8 cellular contexts compared by ENCODE assay signal in the genomic region with DNA sequence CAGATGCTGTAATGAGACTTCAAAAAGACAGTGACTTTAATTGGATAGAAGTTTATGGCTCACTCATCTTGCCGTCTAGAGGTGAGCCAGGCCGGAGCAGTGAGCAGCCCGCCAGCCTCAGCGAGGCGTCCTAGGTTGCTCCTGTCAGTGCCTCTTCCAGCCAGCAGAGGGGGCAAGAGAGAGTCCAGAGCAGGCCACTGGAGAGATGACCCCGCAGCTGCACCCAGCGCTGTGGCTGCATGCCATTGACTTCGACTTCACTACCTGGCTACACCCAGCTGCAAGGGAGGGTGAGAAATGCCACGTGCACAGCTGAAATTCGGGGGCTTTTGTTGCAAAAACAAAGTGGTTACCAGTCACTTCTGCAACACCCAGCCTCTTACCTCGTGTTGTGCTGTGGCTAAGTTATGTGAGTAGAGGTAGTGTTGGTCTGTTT. TPM values are rescaled to one million over a fixed set of nuclear protein-coding genes. Genes with fewer than 3 reads are reported as not detected.
DNase-seq lines count a peak whose midpoint lies in the region; ATAC-seq lines count a peak whose summit lies in the region.

No MANE protein-coding gene starts in this region.

- H2BK12ac ChIP-seq in mesenchymal stem cell (ENCODE audit: low read length in 2 of 2): no peak overlapping the region

- peak; percentile 74 to 81 (median 75) for DNase-seq in CD4-positive, alpha-beta memory T cell
- DNase-seq in GM19240 (ENCODE audit: insufficient read length, low spot score) (peak; percentile 81), NCI-H526 (lab: John Stamatoyannopoulos, UW) (peak; percentile 50 to 92), mesenchymal stem cell (peak; percentile 75)
- peak; percentile 81 to 85 for DNase-seq in activated CD4-positive, alpha-beta T cell treated with anti-CD3 and anti-CD28 coated beads, Interleukin-2, amount 50 U/mL, for 48 hours
- DNase-seq in effector CD8-positive, alpha-beta T cell (lab: John Stamatoyannopoulos, UW): peak; percentile 56
- DNase-seq in stimulated activated CD8-positive, alpha-beta memory T cell treated with anti-CD3 and anti-CD28 coated beads, Interleukin-15, amount 100 ng/mL, for 4 hours (ENCODE audit: low read depth in 2 of 2): peak; percentile 40 to 48

- no peak overlapping the region for H3K14ac ChIP-seq in mesenchymal stem cell (ENCODE audit: low read length in 2 of 2)

- no peaks in the 10 kb centered on the region for H3K27me3 Mint-ChIP-seq in CD4-positive, alpha-beta memory T cell

- no peak overlapping the region for H3K4me2 ChIP-seq in mesenchymal stem cell (ENCODE audit: low read length, poor library complexity, severe bottlenecking)

- WGBS in mesenchymal stem cell: 4% methylated on average over 10 of the region's 11 CpGs

- H3K79me1 ChIP-seq in mesenchymal stem cell (replicated peaks; ENCODE audit: low read length, poor library complexity, severe bottlenecking): peaks cover 2% of the 10 kb centered on the region

- H3K9me3 ChIP-seq in CD4-positive, alpha-beta memory T cell (ENCODE audit: control insufficient read depth in 1 of 2, low read length in 2 of 2): no peaks in the 10 kb centered on the region
- no peaks in the 10 kb centered on the region for H3K9me3 ChIP-seq in mesenchymal stem cell (ENCODE audit: control insufficient read depth, low read length)

- no peak overlapping the region for H3K27ac ChIP-seq in CD4-positive, alpha-beta memory T cell (ENCODE audit: low read depth, low read length)
- H3K27ac ChIP-seq in mesenchymal stem cell (ENCODE audit: low read length, poor library complexity, severe bottlenecking): no peak overlapping the region

- H3K4me3 ChIP-seq in CD4-positive, alpha-beta memory T cell (ENCODE audit: low read length in 2 of 2): no peak overlapping the region
- H3K4me3 ChIP-seq in mesenchymal stem cell (ENCODE audit: insufficient read depth in 1 of 2, low read depth in 1 of 2, low read length in 2 of 2): no peak overlapping the region

- peak overlapping the region in 1 of 8 donors; percentile 38 for H3K4me3 Mint-ChIP-seq in CD4-positive, alpha-beta memory T cell

- H3K27ac Mint-ChIP-seq in CD4-positive, alpha-beta memory T cell: peak overlapping the region in 6 of 7 donors; percentile 44 to 92 (median 88)

- no peak overlapping the region for H3K23ac ChIP-seq in mesenchymal stem cell (ENCODE audit: low read length in 2 of 2)

- peaks cover 10% of the 10 kb centered on the region for H3K4me1 ChIP-seq in CD4-positive, alpha-beta memory T cell (ENCODE audit: insufficient read depth, low read length)
- peaks cover 16% of the 10 kb centered on the region for H3K4me1 ChIP-seq in mesenchymal stem cell (ENCODE audit: control insufficient read depth, insufficient read depth, low read depth, low read length)

- POLR2A ChIA-PET in CD4-positive, alpha-beta memory T cell (lab: Charles Lee; ENCODE audit: partially characterized antibody): interaction anchor here (0.9 to 1.3 kb wide), 5 partner anchors 41 to 82 kb away, joined by 3 to 18 read pairs (median 5); a partner anchor contains a TSS

- no peak overlapping the region for H2BK120ac ChIP-seq in mesenchymal stem cell (ENCODE audit: low read depth, low read length)

- no peak overlapping the region for H2BK5ac ChIP-seq in mesenchymal stem cell (ENCODE audit: low read depth, low read length, poor library complexity, severe bottlenecking)

- peaks cover 6 to 16% (median 10%) of the 10 kb centered on the region in 4 donors for H3K4me1 Mint-ChIP-seq in CD4-positive, alpha-beta memory T cell

- H2AK5ac ChIP-seq in mesenchymal stem cell (ENCODE audit: low read length, severe bottlenecking): no peak overlapping the region

- H3K4ac ChIP-seq in mesenchymal stem cell (ENCODE audit: low read depth in 1 of 2, low read length in 2 of 2): no peak overlapping the region

- no peak overlapping the region for H3K18ac ChIP-seq in mesenchymal stem cell (ENCODE audit: low read depth in 1 of 2, low read length in 2 of 2)

- no peak overlapping the region for H2AFZ ChIP-seq in mesenchymal stem cell (ENCODE audit: low read depth, low read length)

- intact Hi-C loops in CD4-positive, alpha-beta memory T cell (cut with micrococcal nuclease): loop anchor here (1.0 to 5.0 kb wide), 5 partner anchors 40 to 389 kb away; no protein-coding TSS in a partner anchor

- no peak overlapping the region for H4K91ac ChIP-seq in mesenchymal stem cell (ENCODE audit: low read length)

- H2BK15ac ChIP-seq in mesenchymal stem cell (ENCODE audit: low read depth, poor library complexity, severe bottlenecking): no peak overlapping the region

- peaks cover 0 to 3% (median 0%) of the 10 kb centered on the region in 8 donors for H3K9me3 Mint-ChIP-seq in CD4-positive, alpha-beta memory T cell

- peak; percentile 98 for ATAC-seq in HG03342 (IDR thresholded peaks at IDR 0.05; ENCODE audit: unreplicated experiment)

- H3K9ac ChIP-seq in mesenchymal stem cell (ENCODE audit: low read length): peak overlapping the region; percentile 60

- H4K8ac ChIP-seq in mesenchymal stem cell (ENCODE audit: low read length): no peak overlapping the region

- H3K36me3 ChIP-seq in CD4-positive, alpha-beta memory T cell (ENCODE audit: insufficient read depth, low read length): peaks cover 23% of the 10 kb centered on the region
- H3K36me3 ChIP-seq in mesenchymal stem cell (ENCODE audit: control insufficient read depth in 1 of 2, insufficient read depth in 2 of 2, low read depth in 1 of 2, low read length in 2 of 2): peaks cover 20 to 31% of the 10 kb centered on the region in 2 experiments

- CTCF ChIA-PET in CD4-positive, alpha-beta memory T cell (lab: Charles Lee; ENCODE audit: partially characterized antibody): interaction anchor here (0.6 to 15.1 kb wide), 26 partner anchors 8 to 380 kb away, joined by 3 to 398 read pairs (median 4); a partner anchor contains a TSS

- H3K27me3 ChIP-seq in CD4-positive, alpha-beta memory T cell (ENCODE audit: insufficient read depth, low read length): no peaks in the 10 kb centered on the region
- no peaks in the 10 kb centered on the region for H3K27me3 ChIP-seq in mesenchymal stem cell (ENCODE audit: control insufficient read depth in 1 of 2, insufficient read depth in 1 of 2, low read length in 2 of 2)

- peaks cover 28 to 50% of the 10 kb centered on the region in 2 donors for H3K36me3 Mint-ChIP-seq in CD4-positive, alpha-beta memory T cell

RNA-seq across cellular contexts. Expression of a gene that starts 26.5 kb away (rescaled TPM):
- 100 to 1,000 TPM; 116 to 119 TPM for total RNA-seq in CD4-positive, alpha-beta memory T cell
- 10 to 100 TPM; 50.1 to 77.0 TPM for polyA plus RNA-seq in CD4-positive, alpha-beta memory T cell
- polyA plus RNA-seq in mesenchymal stem cell (2013, experiment 1 of 2): 48.2 TPM
- 46.8 TPM for polyA plus RNA-seq in mesenchymal stem cell (2013, experiment 2 of 2)

RNA-seq across cellular contexts. Expression of a gene that starts 41.7 kb away (rescaled TPM):
- 1 to 10 TPM; 7.0 to 8.0 TPM for total RNA-seq in CD4-positive, alpha-beta memory T cell
- 10 to 100 TPM; 10.0 to 14.4 TPM for polyA plus RNA-seq in CD4-positive, alpha-beta memory T cell
- polyA plus RNA-seq in mesenchymal stem cell (2013, experiment 1 of 2): 0.04 TPM
- 0.05 TPM for polyA plus RNA-seq in mesenchymal stem cell (2013, experiment 2 of 2)
